Comparison of ENCODE assay signal across 1 cellular context in the genomic region with DNA sequence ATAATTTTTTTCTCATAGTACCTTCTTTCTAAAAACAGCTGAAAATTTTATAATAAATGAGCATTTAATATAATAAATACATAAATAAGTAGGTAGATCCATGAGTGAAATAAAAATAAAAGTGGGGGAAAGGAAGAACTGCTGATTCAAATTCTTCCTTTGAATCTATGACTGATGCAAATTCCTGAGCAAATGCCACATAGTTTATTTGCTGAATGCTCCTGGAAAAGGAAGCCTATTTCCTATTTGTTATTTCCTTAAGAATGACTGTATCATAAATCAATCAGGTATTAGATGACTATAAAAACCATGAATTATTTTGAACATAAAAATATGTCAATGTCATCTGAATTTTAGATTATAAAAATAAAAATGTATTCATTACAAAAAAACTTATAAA.
TF ChIP-seq lines count a peak whose summit lies in the region.

No MANE protein-coding gene starts in this region.

TF ChIP-seq in GM23338, 12 proteins besides CTCF, POLR2A, EP300 and RAD21 (continued from another document):
- TF ChIP-seq ZNF462 (CRISPR knock-in tag; IDR thresholded peaks at IDR 0.05): no peak
- no peak for TF ChIP-seq POLR2AphosphoS5 (IDR thresholded peaks at IDR 0.05; ENCODE audit: low read depth)
- TF ChIP-seq ZNF331 (CRISPR knock-in tag; IDR thresholded peaks at IDR 0.05; ENCODE audit: low read depth): no peak
- TF ChIP-seq EZH2 (IDR thresholded peaks at IDR 0.05; ENCODE audit: low read depth, unreplicated experiment): no peak
- no peak for TF ChIP-seq ZNF114 (CRISPR knock-in tag; IDR thresholded peaks at IDR 0.05)
- TF ChIP-seq JUNB (IDR thresholded peaks at IDR 0.05; ENCODE audit: unreplicated experiment): no peak
- TF ChIP-seq, protein P1, sequence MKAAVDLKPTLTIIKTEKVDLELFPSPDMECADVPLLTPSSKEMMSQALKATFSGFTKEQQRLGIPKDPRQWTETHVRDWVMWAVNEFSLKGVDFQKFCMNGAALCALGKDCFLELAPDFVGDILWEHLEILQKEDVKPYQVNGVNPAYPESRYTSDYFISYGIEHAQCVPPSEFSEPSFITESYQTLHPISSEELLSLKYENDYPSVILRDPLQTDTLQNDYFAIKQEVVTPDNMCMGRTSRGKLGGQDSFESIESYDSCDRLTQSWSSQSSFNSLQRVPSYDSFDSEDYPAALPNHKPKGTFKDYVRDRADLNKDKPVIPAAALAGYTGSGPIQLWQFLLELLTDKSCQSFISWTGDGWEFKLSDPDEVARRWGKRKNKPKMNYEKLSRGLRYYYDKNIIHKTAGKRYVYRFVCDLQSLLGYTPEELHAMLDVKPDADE (IDR thresholded peaks at IDR 0.05): no peak
- no peak for TF ChIP-seq STAT1 (IDR thresholded peaks at IDR 0.05; ENCODE audit: unreplicated experiment)
- TF ChIP-seq CREB1 (CRISPR knock-in tag; IDR thresholded peaks at IDR 0.05; ENCODE audit: low read depth): no peak
